In the genomic region with DNA sequence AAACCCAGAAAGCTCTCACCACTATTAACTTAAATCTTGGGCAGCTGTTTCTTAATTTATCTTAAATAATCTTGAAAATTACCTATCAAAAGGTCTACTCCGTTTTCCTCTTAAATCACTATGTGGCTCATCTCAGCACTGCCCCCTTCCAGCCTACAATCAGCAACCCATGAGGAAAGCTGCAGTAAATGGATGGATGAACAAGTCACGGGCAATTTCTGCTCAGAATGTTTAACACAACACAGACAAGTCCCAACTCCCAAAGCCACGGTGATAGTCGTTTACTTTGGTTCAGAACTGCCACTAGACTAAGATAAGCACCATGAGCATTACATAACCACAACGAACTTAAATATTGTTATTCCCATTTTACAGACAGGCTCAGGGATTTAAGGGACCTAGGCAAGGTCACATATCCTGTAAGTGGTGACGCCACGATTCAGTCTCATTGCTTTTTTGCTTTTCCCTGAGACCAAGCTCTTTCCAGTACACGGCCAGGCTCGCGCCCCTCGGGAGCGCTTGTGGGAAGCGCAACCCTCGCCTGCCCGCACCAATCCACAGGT, we compare ENCODE assay signal across 8 cellular contexts. TPM values are rescaled to one million over a fixed set of nuclear protein-coding genes. Genes with fewer than 3 reads are reported as not detected.
DNase-seq lines count a peak whose midpoint lies in the region; ATAC-seq and TF ChIP-seq lines count a peak whose summit lies in the region.

No MANE protein-coding gene starts in this region.

- H3K4me3 ChIP-seq in DOHH2 (ENCODE audit: low read length) = peak overlapping the region; percentile 88
- H3K4me3 ChIP-seq in Peyer's patch = peak overlapping the region; percentile 61 to 79 (median 74)
- H3K4me3 ChIP-seq in ectodermal cell (ENCODE audit: insufficient read depth, low read depth, low read length) = peak overlapping the region; percentile 80
- H3K4me3 ChIP-seq in muscle layer of duodenum (ENCODE audit: low read depth in 1 of 2, low read length in 2 of 2) = peak overlapping the region; percentile 91 to 98

- H3F3A ChIP-seq in DOHH2 (ENCODE audit: control insufficient read depth, insufficient read depth) = peaks cover 11% of the 10 kb centered on the region

- peaks cover 93% of the 10 kb centered on the region for H3K79me2 ChIP-seq in DOHH2 (ENCODE audit: control insufficient read depth, low read length)

- H3K4me2 ChIP-seq in DOHH2 (ENCODE audit: low read length) = peak overlapping the region; percentile 94

- peaks cover 27% of the 10 kb centered on the region for H4K20me1 ChIP-seq in DOHH2 (ENCODE audit: control insufficient read depth, insufficient read depth, low read depth, low read length)

- H3K9me2 ChIP-seq in DOHH2 (replicated peaks; ENCODE audit: control insufficient read depth, low read length) = no peaks in the 10 kb centered on the region

- H3K4me1 ChIP-seq in DOHH2 (ENCODE audit: control insufficient read depth, low read length) (peaks cover 20% of the 10 kb centered on the region), Peyer's patch (peaks cover 0 to 24% (median 5%) of the 10 kb centered on the region in 4 donors), ectodermal cell (ENCODE audit: control insufficient read depth, insufficient read depth, low read length) (no peaks in the 10 kb centered on the region), muscle layer of duodenum (ENCODE audit: control insufficient read depth in 1 of 2, insufficient read depth in 2 of 2, low read length in 2 of 2) (peaks cover 0 to 23% of the 10 kb centered on the region in 2 donors)

- H3K9me3 ChIP-seq in DOHH2 (ENCODE audit: control insufficient read depth, insufficient read depth, low read length) = no peaks in the 10 kb centered on the region
- no peaks in the 10 kb centered on the region for H3K9me3 ChIP-seq in Peyer's patch
- no peaks in the 10 kb centered on the region for H3K9me3 ChIP-seq in ectodermal cell (ENCODE audit: control insufficient read depth, low read length)
- no peaks in the 10 kb centered on the region for H3K9me3 ChIP-seq in muscle layer of duodenum (ENCODE audit: control insufficient read depth in 1 of 2, low read length in 2 of 2)

- TF ChIP-seq CTCF in DOHH2 (IDR thresholded peaks at IDR 0.05; ENCODE audit: low read depth, low read length, poor library complexity, severe bottlenecking) (no peak), Peyer's patch (IDR thresholded peaks at IDR 0.05) (no peak)

- TF ChIP-seq POLR2A in Peyer's patch (IDR thresholded peaks at IDR 0.05) = no peak

- DNase-seq in Peyer's patch (no peak), middle frontal gyrus (ENCODE audit: extremely low spot score, low spot score) (no peak), iPS-NIHi11 (ENCODE audit: low spot score) (no peak)

- no peaks in the 10 kb centered on the region for H3K27me3 ChIP-seq in DOHH2 (ENCODE audit: control insufficient read depth, low read length)
- no peaks in the 10 kb centered on the region for H3K27me3 ChIP-seq in Peyer's patch
- no peaks in the 10 kb centered on the region for H3K27me3 ChIP-seq in ectodermal cell (ENCODE audit: control insufficient read depth, insufficient read depth, low read length, poor library complexity, severe bottlenecking)
- H3K27me3 ChIP-seq in muscle layer of duodenum (ENCODE audit: low read depth, low read length) = no peaks in the 10 kb centered on the region

- H3K36me3 ChIP-seq in DOHH2 (ENCODE audit: control insufficient read depth, low read length) = peaks cover 47% of the 10 kb centered on the region
- no peaks in the 10 kb centered on the region for H3K36me3 ChIP-seq in Peyer's patch
- no peaks in the 10 kb centered on the region for H3K36me3 ChIP-seq in ectodermal cell (ENCODE audit: control insufficient read depth, insufficient read depth, low read length)
- no peaks in the 10 kb centered on the region for H3K36me3 ChIP-seq in muscle layer of duodenum (ENCODE audit: control insufficient read depth in 1 of 2, insufficient read depth in 2 of 2, low read length in 2 of 2)

- 1 to 3% methylated on average over 15 of the region's 15 CpGs for WGBS in ectodermal cell, 2 experiments

- ATAC-seq in GM21529 (IDR thresholded peaks at IDR 0.05; ENCODE audit: unreplicated experiment) = peak; percentile 17
- ATAC-seq in GM18870 (IDR thresholded peaks at IDR 0.05; ENCODE audit: unreplicated experiment) = no peak

- H3K27ac ChIP-seq in DOHH2 (ENCODE audit: low read depth, low read length) (0 out of 2 replicates have a peak overlapping the region, but pooled peaks have one; percentile 15), Peyer's patch (peak overlapping the region; percentile 83 to 93 (median 91)), ectodermal cell (ENCODE audit: insufficient read depth, low read depth, low read length, poor library complexity, severe bottlenecking) (peak overlapping the region; percentile 89), muscle layer of duodenum (ENCODE audit: low read length) (peak overlapping the region; percentile 99)

RNA-seq across cellular contexts. Expression of gene SMIM27, which starts 2.0 kb away (rescaled TPM):
- 1 to 10 TPM in 3 of 4 donors, not detected in 1; 1.0 to 4.2 (median 3.2) TPM for total RNA-seq in Peyer's patch
- polyA plus RNA-seq in ectodermal cell (2013, experiment 1 of 4) = 12.1 TPM
- 17.6 TPM for polyA plus RNA-seq in ectodermal cell (2013, experiment 2 of 4)
- polyA plus RNA-seq in ectodermal cell (2013, experiment 3 of 4) = 32.7 TPM
- polyA plus RNA-seq in ectodermal cell (2013, experiment 4 of 4) = 25.0 TPM

RNA-seq across cellular contexts. Expression of gene TOPORS, which starts 2.3 kb away (rescaled TPM):
- total RNA-seq in Peyer's patch = 10 to 100 TPM; 14.9 to 22.0 (median 18.6) TPM
- 23.4 TPM for polyA plus RNA-seq in ectodermal cell (2013, experiment 1 of 4)
- polyA plus RNA-seq in ectodermal cell (2013, experiment 2 of 4) = 26.0 TPM
- polyA plus RNA-seq in ectodermal cell (2013, experiment 3 of 4) = 25.6 TPM
- polyA plus RNA-seq in ectodermal cell (2013, experiment 4 of 4) = 25.8 TPM

RNA-seq across cellular contexts. Expression of gene NDUFB6, which starts 22.8 kb away (rescaled TPM):
- total RNA-seq in Peyer's patch = 10 to 100 TPM; 22.0 to 62.7 (median 33.5) TPM
- 74.5 TPM for polyA plus RNA-seq in ectodermal cell (2013, experiment 1 of 4)
- 69.1 TPM for polyA plus RNA-seq in ectodermal cell (2013, experiment 2 of 4)
- polyA plus RNA-seq in ectodermal cell (2013, experiment 3 of 4) = 61.3 TPM
- polyA plus RNA-seq in ectodermal cell (2013, experiment 4 of 4) = 65.3 TPM

RNA-seq across cellular contexts. Expression of gene RIGI, which starts 24.1 kb away (rescaled TPM):
- total RNA-seq in Peyer's patch = 10 to 100 TPM; 15.3 to 21.5 (median 17.7) TPM
- 5.7 TPM for polyA plus RNA-seq in ectodermal cell (2013, experiment 1 of 4)
- polyA plus RNA-seq in ectodermal cell (2013, experiment 2 of 4) = 5.8 TPM
- 4.6 TPM for polyA plus RNA-seq in ectodermal cell (2013, experiment 3 of 4)
- 4.5 TPM for polyA plus RNA-seq in ectodermal cell (2013, experiment 4 of 4)

Comparison
In these comparisons a context has a peak if more than half of its experiments do, and no peak if none do; other contexts are left out.
1. H3K27ac ChIP-seq: peak in every context shown above with its lines; median percentile 99 in muscle layer of duodenum; 91 in Peyer's patch; 89 in ectodermal cell; 15 in DOHH2.